ENCODE assay signal across 19 cellular contexts in the genomic region with DNA sequence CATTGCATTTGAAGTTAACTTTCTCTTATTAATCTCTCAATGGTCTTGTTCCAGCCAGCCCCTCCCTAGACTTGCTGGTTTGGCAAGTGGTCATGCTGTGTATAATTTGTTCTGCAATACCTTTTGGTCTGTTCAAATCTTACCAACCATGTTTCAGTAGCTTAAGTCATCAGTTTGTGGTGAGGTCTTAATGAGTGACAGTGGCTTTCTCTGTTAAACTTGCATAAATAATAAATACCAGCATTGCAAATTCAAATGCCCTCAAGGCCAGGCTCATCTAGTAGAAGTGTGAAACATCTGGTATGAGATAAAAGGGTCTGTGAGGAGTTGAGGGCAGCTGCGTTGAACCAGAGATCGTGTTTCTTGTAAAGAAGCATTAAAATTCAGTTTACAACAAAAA.
DNase-seq lines count a peak whose midpoint lies in the region; ATAC-seq and TF ChIP-seq lines count a peak whose summit lies in the region.
"Had no signal": no experiment of that assay in that cellular context is flagged by ENCODE, and none has a peak within 500 bp of the region (broad histone marks: within the 10 kb centered on the region; RNA-seq: fewer than 3 reads in every experiment).

No MANE protein-coding gene starts in this region.

- TF ChIP-seq CTCF in GM12865 (IDR thresholded peaks at IDR 0.05; ENCODE audit: insufficient read depth, low read depth, low read length, missing control alignments) = no peak
- TF ChIP-seq CTCF in epithelial cell of esophagus (IDR thresholded peaks at IDR 0.05; ENCODE audit: insufficient read depth, low read depth, low read length, missing control alignments) = no peak
- TF ChIP-seq CTCF in endodermal cell (conservative IDR thresholded peaks at IDR 0.05) = no peak

- H3K4me1 ChIP-seq in endodermal cell (ENCODE audit: control insufficient read depth, insufficient read depth, low read length) = peaks cover 8% of the 10 kb centered on the region
- H3K4me1 ChIP-seq: A549, SJSA1 had no signal

- no peaks in the 10 kb centered on the region for H3K9me3 ChIP-seq in endodermal cell (ENCODE audit: control insufficient read depth, low read length)
- H3K9me3 ChIP-seq: A549; BLaER1 treated with 17β-estradiol and CSF1 and Interleukin-3, amounts not matched to agents 10 nM and 100 nM; SJSA1 had no signal

- no peaks in the 10 kb centered on the region for H3K9me3 Mint-ChIP-seq in endodermal cell
- H3K9me3 Mint-ChIP-seq: CD4-positive, alpha-beta T cell had no signal

- H3K27me3 ChIP-seq in endodermal cell (ENCODE audit: control insufficient read depth, insufficient read depth, low read length, poor library complexity, severe bottlenecking) = no peaks in the 10 kb centered on the region
- H3K27me3 ChIP-seq: BLaER1 treated with 17β-estradiol and CSF1 and Interleukin-3, amounts not matched to agents 10 nM and 100 nM; SJSA1 had no signal

- H3K27ac Mint-ChIP-seq in endodermal cell = no peak overlapping the region
- H3K27ac Mint-ChIP-seq: CD4-positive, alpha-beta T cell had no signal

- peaks cover 20% of the 10 kb centered on the region for H3K4me1 Mint-ChIP-seq in endodermal cell

- no peaks in the 10 kb centered on the region for H3K36me3 Mint-ChIP-seq in endodermal cell (ENCODE audit: low read depth)

- peak; percentile 53 for ATAC-seq in GM18867 (IDR thresholded peaks at IDR 0.05; ENCODE audit: unreplicated experiment)
- no peak for ATAC-seq in HG03565 (IDR thresholded peaks at IDR 0.05; ENCODE audit: unreplicated experiment)
- ATAC-seq: A549, PC-3 had no signal

- no peaks in the 10 kb centered on the region for H3K27me3 Mint-ChIP-seq in endodermal cell (ENCODE audit: insufficient read depth)
- H3K27me3 Mint-ChIP-seq: CD4-positive, alpha-beta T cell had no signal

- no peak overlapping the region for H3K27ac ChIP-seq in endodermal cell (ENCODE audit: low read depth, low read length)
- H3K27ac ChIP-seq: A549; BLaER1 treated with 17β-estradiol and CSF1 and Interleukin-3, amounts not matched to agents 10 nM and 100 nM; SJSA1 had no signal

- H3K4me3 ChIP-seq in GM12865 (ENCODE audit: low read depth, low read length) = no peak overlapping the region
- H3K4me3 ChIP-seq in epithelial cell of esophagus (ENCODE audit: low read length) = no peak overlapping the region
- no peak overlapping the region for H3K4me3 ChIP-seq in endodermal cell (ENCODE audit: low read length)
- H3K4me3 ChIP-seq: A549; BLaER1 treated with 17β-estradiol and CSF1 and Interleukin-3, amounts not matched to agents 10 nM and 100 nM; SJSA1 had no signal

- WGBS in endodermal cell (ENCODE audit: insufficient coverage in 1 of 2, insufficient read length in 1 of 2), 2 experiments = 71% methylated on average over 2 of the region's 2 CpGs; no CpG with 5 or more reads in 1 of the 2 experiments

- H3K9ac ChIP-seq in endodermal cell (ENCODE audit: extremely low read depth, low read length, poor library complexity, severe bottlenecking) = no peak overlapping the region
- H3K9ac ChIP-seq: BLaER1 treated with 17β-estradiol and CSF1 and Interleukin-3, amounts not matched to agents 10 nM and 100 nM had no signal

- peak; percentile 2 for DNase-seq in GM12865 (ENCODE audit: low read depth)
- DNase-seq in NCI-H69 (lab: John Stamatoyannopoulos, UW) = peak; percentile 57
- DNase-seq in epithelial cell of esophagus (ENCODE audit: low read depth) = peak; percentile 10
- DNase-seq in activated CD8-positive, alpha-beta memory T cell treated with anti-CD3 and anti-CD28 coated beads for 24 hours = no peak
- DNase-seq in endodermal cell = no peak
- DNase-seq: AML-193; CD4-positive, alpha-beta T cell; KBM-7; MM.1S; NCI-H2029 treated with DMSO at 0.1 percent for 48 hours; NCI-H2227 treated with DMSO at 0.1 percent for 48 hours; NCI-H748 treated with DMSO at 0.1 percent for 48 hours; PC-3; T-helper 1 cell had no signal

- no peak overlapping the region for H3K4me3 Mint-ChIP-seq in endodermal cell
- H3K4me3 Mint-ChIP-seq: CD4-positive, alpha-beta T cell had no signal

- no peaks in the 10 kb centered on the region for H3K36me3 ChIP-seq in endodermal cell (ENCODE audit: control insufficient read depth, insufficient read depth, low read length)
- H3K36me3 ChIP-seq: BLaER1 treated with 17β-estradiol and CSF1 and Interleukin-3, amounts not matched to agents 10 nM and 100 nM; SJSA1 had no signal

Comparison
In these comparisons a context has a peak if more than half of its experiments do, and no peak if none do; other contexts are left out.
1. DNase-seq: peak in GM12865 (single experiment), NCI-H69 (single experiment) and epithelial cell of esophagus (single experiment); none in activated CD8-positive, alpha-beta memory T cell treated with anti-CD3 and anti-CD28 coated beads for 24 hours (single experiment) and endodermal cell (single experiment).